In genomic region chr5:65800775-65801174, GRCh38 we compare ENCODE assay signal across 29 cellular contexts.
DNase-seq lines count a peak whose midpoint lies in the region; ATAC-seq and TF ChIP-seq lines count a peak whose summit lies in the region.
"Had no signal": no experiment of that assay in that cellular context is flagged by ENCODE, and none has a peak within 500 bp of the region (broad histone marks: within the 10 kb centered on the region; RNA-seq: fewer than 3 reads in every experiment).

No MANE protein-coding gene starts in this region.

- DNase-seq in activated T-cell treated with anti-CD3 and anti-CD28 coated beads, Interleukin-2, amount 50 U/mL, for 72 hours, result no peak
- no peak for DNase-seq in activated T-cell treated with anti-CD3 and anti-CD28 coated beads, Interleukin-2, amount 50 U/mL, for 48 hours
- DNase-seq in dorsolateral prefrontal cortex, result no peak
- no peak for DNase-seq in lower lobe of right lung
- DNase-seq in tibial nerve (ENCODE audit: low spot score in 2 of 2), result no peak
- no peak for DNase-seq in neural progenitor cell (ENCODE audit: low spot score)
- DNase-seq in activated T-cell treated with anti-CD3 and anti-CD28 coated beads, Interleukin-2, amount 50 U/mL, for 1 hour, result no peak
- no peak for DNase-seq in sigmoid colon
- DNase-seq: activated CD4-positive, alpha-beta memory T cell treated with anti-CD3 and anti-CD28 coated beads, Interleukin-2, amount 10 ng/mL, durations not matched to agents 7 days and 5 days; activated CD8-positive, alpha-beta memory T cell treated with anti-CD3 and anti-CD28 coated beads, Interleukin-2, amount 50 U/mL, for 48 hours; activated effector memory CD4-positive, alpha-beta T cell treated with Interleukin-2 at 50 U/mL for 16 hours; activated naive CD8-positive, alpha-beta T cell treated with anti-CD3 and anti-CD28 coated beads for 36 hours; CD4-positive, CD25-positive, alpha-beta regulatory T cell; effector memory CD4-positive, alpha-beta T cell; GOT3; left ventricle myocardium inferior; naive thymus-derived CD8-positive, alpha-beta T cell; NCI-H1092 treated with DMSO at 0.1 percent for 48 hours; NCI-H187 treated with DMSO at 0.1 percent for 48 hours; NCI-H524; ovary; stimulated activated CD4-positive, alpha-beta T cell treated with anti-CD3 and anti-CD28 coated beads, Interleukin-4, amount 100 ng/mL, for 4 hours; stimulated activated naive B cell treated with anti-CD40 and anti-IgM and Interleukin-4, amounts not matched to agents 10 μg/mL and 1 μg/mL and 100 μg/mL, for 72 hours; T-helper 17 cell had no signal

- intact Hi-C loops in dorsolateral prefrontal cortex (cut with DNase I), result loop anchor here in 1 of 2 donors (5.0 kb wide), 1 partner anchor 127 kb away; the partner anchor contains the start of gene ERBIN
- intact Hi-C loops in lower lobe of right lung (cut with DNase I), result no loop called here
- intact Hi-C loops in sigmoid colon (cut with DNase I), result no loop called here

- H3K4me3 Mint-ChIP-seq in activated T-cell treated with anti-CD3 and anti-CD28 coated beads, Interleukin-2, amount 50 U/mL, for 72 hours, result no peak overlapping the region
- no peak overlapping the region for H3K4me3 Mint-ChIP-seq in neural progenitor cell
- H3K4me3 Mint-ChIP-seq: activated CD4-positive, alpha-beta memory T cell treated with anti-CD3 and anti-CD28 coated beads, Interleukin-2, amount 10 ng/mL, durations not matched to agents 7 days and 5 days; activated naive CD8-positive, alpha-beta T cell treated with anti-CD3 and anti-CD28 coated beads for 36 hours; CD4-positive, CD25-positive, alpha-beta regulatory T cell; naive thymus-derived CD8-positive, alpha-beta T cell; stimulated activated naive B cell treated with anti-CD40 and anti-IgM and Interleukin-4, amounts not matched to agents 10 μg/mL and 1 μg/mL and 100 μg/mL, for 72 hours; T-helper 17 cell had no signal

- H3K27me3 Mint-ChIP-seq in activated T-cell treated with anti-CD3 and anti-CD28 coated beads, Interleukin-2, amount 50 U/mL, for 72 hours (ENCODE audit: low read depth), result peaks cover 6% of the 10 kb centered on the region
- H3K27me3 Mint-ChIP-seq in neural progenitor cell (ENCODE audit: insufficient read depth, low read depth), result peaks cover 2% of the 10 kb centered on the region
- H3K27me3 Mint-ChIP-seq: activated naive CD8-positive, alpha-beta T cell treated with anti-CD3 and anti-CD28 coated beads for 36 hours; CD4-positive, CD25-positive, alpha-beta regulatory T cell; naive thymus-derived CD8-positive, alpha-beta T cell; stimulated activated naive B cell treated with anti-CD40 and anti-IgM and Interleukin-4, amounts not matched to agents 10 μg/mL and 1 μg/mL and 100 μg/mL, for 72 hours; T-helper 17 cell had no signal

- H2AFZ ChIP-seq in neural progenitor cell (replicated peaks), result no peak overlapping the region

- H3K36me3 ChIP-seq in lower lobe of right lung (no peaks in the 10 kb centered on the region), tibial nerve (peaks cover 0 to 24% (median 0%) of the 10 kb centered on the region in 3 donors), neural progenitor cell (no peaks in the 10 kb centered on the region), sigmoid colon (peaks cover 0 to 10% (median 0%) of the 10 kb centered on the region in 4 donors)
- H3K36me3 ChIP-seq: left ventricle myocardium inferior, ovary, right atrium auricular region, thoracic aorta had no signal

- TF ChIP-seq POLR2A in tibial nerve (IDR thresholded peaks at IDR 0.05), result no peak
- no peak for TF ChIP-seq POLR2A in sigmoid colon (IDR thresholded peaks at IDR 0.05)

- H3K4me3 ChIP-seq in dorsolateral prefrontal cortex (peak overlapping the region in 17 of 59 donors; percentile 0 to 51 (median 23)), lower lobe of right lung (no peak overlapping the region), tibial nerve (no peak overlapping the region), neural progenitor cell (no peak overlapping the region), sigmoid colon (no peak overlapping the region)
- H3K4me3 ChIP-seq: left ventricle myocardium inferior, ovary, right atrium auricular region, thoracic aorta had no signal

- H3K9me3 ChIP-seq in lower lobe of right lung (no peaks in the 10 kb centered on the region), tibial nerve (no peaks in the 10 kb centered on the region), neural progenitor cell (ENCODE audit: low read depth) (no peaks in the 10 kb centered on the region), sigmoid colon (no peaks in the 10 kb centered on the region)
- H3K9me3 ChIP-seq: left ventricle myocardium inferior, ovary, right atrium auricular region, thoracic aorta had no signal

- peaks cover 0 to 3% of the 10 kb centered on the region in 2 donors for H3K9me3 Mint-ChIP-seq in activated T-cell treated with anti-CD3 and anti-CD28 coated beads, Interleukin-2, amount 50 U/mL, for 72 hours
- H3K9me3 Mint-ChIP-seq in neural progenitor cell, result peaks cover 9% of the 10 kb centered on the region

- H3K79me2 ChIP-seq in neural progenitor cell (ENCODE audit: low read depth), result no peaks in the 10 kb centered on the region

- peak overlapping the region; percentile 80 to 99 (median 94) for H3K27ac ChIP-seq in dorsolateral prefrontal cortex
- peak overlapping the region; percentile 4 for H3K27ac ChIP-seq in lower lobe of right lung
- H3K27ac ChIP-seq in tibial nerve, result peak overlapping the region in 3 of 4 donors; percentile 31 to 91 (median 74)
- no peak overlapping the region for H3K27ac ChIP-seq in neural progenitor cell
- H3K27ac ChIP-seq in sigmoid colon, result no peak overlapping the region
- H3K27ac ChIP-seq: 22Rv1, left ventricle myocardium inferior, ovary, right atrium auricular region, thoracic aorta had no signal

- H3K4me1 ChIP-seq in lower lobe of right lung (peaks cover 4% of the 10 kb centered on the region), tibial nerve (peaks cover 0 to 30% (median 12%) of the 10 kb centered on the region in 4 donors), neural progenitor cell (peaks cover 4% of the 10 kb centered on the region), sigmoid colon (peaks cover 0 to 4% (median 0%) of the 10 kb centered on the region in 4 donors)
- H3K4me1 ChIP-seq: right atrium auricular region had no signal

- peak overlapping the region; percentile 42 for H3K27ac Mint-ChIP-seq in activated T-cell treated with anti-CD3 and anti-CD28 coated beads, Interleukin-2, amount 50 U/mL, for 72 hours
- H3K27ac Mint-ChIP-seq in neural progenitor cell, result no peak overlapping the region
- H3K27ac Mint-ChIP-seq: activated CD4-positive, alpha-beta memory T cell treated with anti-CD3 and anti-CD28 coated beads, Interleukin-2, amount 10 ng/mL, durations not matched to agents 7 days and 5 days; activated naive CD8-positive, alpha-beta T cell treated with anti-CD3 and anti-CD28 coated beads for 36 hours; CD4-positive, CD25-positive, alpha-beta regulatory T cell; naive thymus-derived CD8-positive, alpha-beta T cell; stimulated activated naive B cell treated with anti-CD40 and anti-IgM and Interleukin-4, amounts not matched to agents 10 μg/mL and 1 μg/mL and 100 μg/mL, for 72 hours; T-helper 17 cell had no signal

- 79 to 82% methylated on average over 3 of the region's 3 CpGs for WGBS in tibial nerve, 2 donors
- WGBS in sigmoid colon, 2 donors, result 90 to 92% methylated on average over 3 of the region's 3 CpGs

- no peaks in the 10 kb centered on the region for H4K20me1 ChIP-seq in neural progenitor cell (ENCODE audit: low read depth)

- TF ChIP-seq CTCF in dorsolateral prefrontal cortex (IDR thresholded peaks at IDR 0.05 in 54 of 56, conservative IDR thresholded peaks at IDR 0.05 in 2 of 56; ENCODE audit: low read depth in 1 of 56, partially characterized antibody in 56 of 56) (no peak), lower lobe of right lung (IDR thresholded peaks at IDR 0.05) (no peak), tibial nerve (IDR thresholded peaks at IDR 0.05) (no peak), neural progenitor cell (IDR thresholded peaks at IDR 0.05) (no peak), sigmoid colon (IDR thresholded peaks at IDR 0.05) (no peak)

- TF ChIP-seq EP300 in tibial nerve (IDR thresholded peaks at IDR 0.05), result no peak
- TF ChIP-seq EP300 in sigmoid colon (IDR thresholded peaks at IDR 0.05), result no peak

- no peaks in the 10 kb centered on the region for H3F3A ChIP-seq in neural progenitor cell (ENCODE audit: low read depth)

- no peak overlapping the region for H3K4me2 ChIP-seq in neural progenitor cell

- no peak for ATAC-seq in activated T-cell treated with anti-CD3 and anti-CD28 coated beads, Interleukin-2, amount 50 U/mL, for 72 hours (replicated peaks in 1 of 2)
- no peak for ATAC-seq in lower lobe of right lung
- ATAC-seq: activated CD4-positive, CD25-positive, alpha-beta regulatory T cell treated with anti-CD3 and anti-CD28 coated beads, Interleukin-2, amount 50 U/mL, for 24 hours; naive thymus-derived CD8-positive, alpha-beta T cell; SK-N-SH treated with all-trans-retinoic acid at 6 μM for 48 hours; stimulated activated naive B cell treated with anti-CD40 and anti-IgM and Interleukin-4, amounts not matched to agents 10 μg/mL and 1 μg/mL and 100 μg/mL, for 72 hours; T-helper 17 cell had no signal

- H3K9ac ChIP-seq in neural progenitor cell, result no peak overlapping the region

- peaks cover 11 to 22% of the 10 kb centered on the region in 2 donors for H3K36me3 Mint-ChIP-seq in activated T-cell treated with anti-CD3 and anti-CD28 coated beads, Interleukin-2, amount 50 U/mL, for 72 hours (ENCODE audit: insufficient read depth in 2 of 2)
- H3K36me3 Mint-ChIP-seq in neural progenitor cell, result peaks cover 34% of the 10 kb centered on the region

- no peaks in the 10 kb centered on the region for H3K27me3 ChIP-seq in dorsolateral prefrontal cortex
- H3K27me3 ChIP-seq in lower lobe of right lung (ENCODE audit: low read depth), result no peaks in the 10 kb centered on the region
- no peaks in the 10 kb centered on the region for H3K27me3 ChIP-seq in tibial nerve
- no peaks in the 10 kb centered on the region for H3K27me3 ChIP-seq in neural progenitor cell
- no peaks in the 10 kb centered on the region for H3K27me3 ChIP-seq in sigmoid colon
- H3K27me3 ChIP-seq: ovary, right atrium auricular region had no signal

- H3K4me1 Mint-ChIP-seq in activated T-cell treated with anti-CD3 and anti-CD28 coated beads, Interleukin-2, amount 50 U/mL, for 72 hours (ENCODE audit: low read depth), result peaks cover 52% of the 10 kb centered on the region
- peaks cover 4% of the 10 kb centered on the region for H3K4me1 Mint-ChIP-seq in neural progenitor cell

Comparison
In these comparisons a context has a peak if more than half of its experiments do, and no peak if none do; other contexts are left out.
1. H3K27ac ChIP-seq: peak in dorsolateral prefrontal cortex (59 of 59), lower lobe of right lung (single experiment) and tibial nerve (3 of 4); none in neural progenitor cell (single experiment) and sigmoid colon (0 of 4).